In genomic region chr11:8702598-8702915, GRCh38 we compare ENCODE assay signal across 1 cellular context.
TF ChIP-seq lines count a peak whose summit lies in the region.

No MANE protein-coding gene starts in this region.

TF ChIP-seq in GM23338, 12 proteins besides CTCF, POLR2A, EP300 and RAD21 (continued from another document):
- TF ChIP-seq ETS1 (IDR thresholded peaks at IDR 0.05), result no peak
- TF ChIP-seq ZNF331 (CRISPR knock-in tag; IDR thresholded peaks at IDR 0.05; ENCODE audit: low read depth), result no peak
- no peak for TF ChIP-seq ZNF462 (CRISPR knock-in tag; IDR thresholded peaks at IDR 0.05)
- no peak for TF ChIP-seq STAT1 (IDR thresholded peaks at IDR 0.05; ENCODE audit: unreplicated experiment)
- no peak for TF ChIP-seq JUNB (IDR thresholded peaks at IDR 0.05; ENCODE audit: unreplicated experiment)
- no peak for TF ChIP-seq EZH2phosphoT487 (IDR thresholded peaks at IDR 0.05; ENCODE audit: unreplicated experiment)
- TF ChIP-seq POLR2AphosphoS5 (IDR thresholded peaks at IDR 0.05; ENCODE audit: low read depth), result no peak
